Comparison of ENCODE assay signal across 25 cellular contexts in the genomic region with DNA sequence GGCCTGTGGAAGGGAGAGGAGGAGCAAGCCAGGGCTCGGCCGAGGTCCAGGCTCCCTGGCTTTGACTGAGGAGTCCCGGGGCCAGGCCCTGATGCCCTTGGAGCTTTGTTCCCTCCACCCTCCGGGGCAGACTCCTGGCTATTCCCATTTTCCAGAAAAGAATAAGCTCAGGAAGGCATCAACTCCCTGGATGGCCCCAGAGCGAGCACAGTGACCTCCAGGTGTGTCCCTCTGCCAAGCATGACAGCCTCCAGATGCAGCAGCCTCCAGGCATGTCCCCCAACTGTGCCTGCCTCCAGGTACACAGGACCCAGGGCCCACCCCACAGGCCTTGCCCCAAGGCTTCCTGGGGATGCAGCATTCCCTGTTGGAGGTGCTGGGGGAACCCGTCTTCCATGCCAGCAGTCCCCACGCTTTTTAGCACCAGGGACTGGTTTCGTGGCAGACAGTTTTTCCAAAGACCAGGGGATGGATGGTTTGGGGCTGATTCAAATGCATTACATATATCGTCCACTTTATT. TPM values are rescaled to one million over a fixed set of nuclear protein-coding genes. Genes with fewer than 3 reads are reported as not detected.
DNase-seq lines count a peak whose midpoint lies in the region; ATAC-seq, FAIRE-seq and TF ChIP-seq lines count a peak whose summit lies in the region.
"Had no signal": no experiment of that assay in that cellular context is flagged by ENCODE, and none has a peak within 500 bp of the region (broad histone marks: within the 10 kb centered on the region; RNA-seq: fewer than 3 reads in every experiment).

No MANE protein-coding gene starts in this region.

- H2BK15ac ChIP-seq in H1 (ENCODE audit: low read length): no peak overlapping the region
- H2BK15ac ChIP-seq in neuronal stem cell (ENCODE audit: low read length): no peak overlapping the region

- H3K4me3 ChIP-seq in H1 (ENCODE audit: extremely low read depth in 1 of 4, insufficient read depth in 2 of 4, low read depth in 3 of 4, low read length in 4 of 4): no peak overlapping the region
- H3K4me3 ChIP-seq in neuronal stem cell (ENCODE audit: low read length in 2 of 2): no peak overlapping the region
- H3K4me3 ChIP-seq: A549; BLaER1 treated with 17β-estradiol and CSF1 and Interleukin-3, amounts not matched to agents 10 nM and 100 nM had no signal

- H2AK5ac ChIP-seq in H1 (ENCODE audit: low read depth, low read length) (no peak overlapping the region), neuronal stem cell (ENCODE audit: low read depth, low read length) (no peak overlapping the region)

- H3K4ac ChIP-seq in H1 (replicated peaks; ENCODE audit: insufficient read length, low read depth, low read length) (no peak overlapping the region), neuronal stem cell (ENCODE audit: low read length) (no peak overlapping the region)

- no peaks in the 10 kb centered on the region for H3K79me2 ChIP-seq in H1 (ENCODE audit: control insufficient read depth in 1 of 2, insufficient read depth in 2 of 2, low read length in 2 of 2)

- no peak overlapping the region for H3K18ac ChIP-seq in H1 (ENCODE audit: extremely low read depth, low read length)
- peak overlapping the region; percentile 20 for H3K18ac ChIP-seq in neuronal stem cell (ENCODE audit: low read length)

- H3K4me1 ChIP-seq in H1 (replicated peaks in 1 of 4; ENCODE audit: control insufficient read depth in 3 of 4, insufficient read depth in 4 of 4, low read length in 3 of 4) (peaks cover 0 to 3% (median 1%) of the 10 kb centered on the region in 4 experiments; a peak in 3 of 7 replicates), neuronal stem cell (ENCODE audit: control insufficient read depth in 2 of 2, insufficient read depth in 1 of 2, low read depth in 1 of 2, low read length in 2 of 2) (peaks cover 0 to 25% of the 10 kb centered on the region in 2 donors)
- H3K4me1 ChIP-seq: A549; BE2C; BLaER1 treated with 17β-estradiol and CSF1 and Interleukin-3, amounts not matched to agents 10 nM and 100 nM had no signal

- no peak for FAIRE-seq in H1 (lab: Jason Lieb, UNC)
- FAIRE-seq: A549, D721Med, GM12891, GM18507 had no signal

- no peak for TF ChIP-seq POLR2A in H1 (IDR thresholded peaks at IDR 0.05; ENCODE audit: control extremely low read depth in 1 of 2, low read depth in 2 of 2, low read length in 2 of 2)

- H3K23ac ChIP-seq in H1 (ENCODE audit: insufficient read length) (no peak overlapping the region), neuronal stem cell (ENCODE audit: low read depth, low read length, poor library complexity) (no peak overlapping the region)

- no peak overlapping the region for H3K4me2 ChIP-seq in H1 (ENCODE audit: insufficient read depth in 1 of 2, low read depth in 2 of 2, low read length in 2 of 2)
- H3K4me2 ChIP-seq in neuronal stem cell (ENCODE audit: insufficient read depth, low read length, poor library complexity, severe bottlenecking): no peak overlapping the region
- H3K4me2 ChIP-seq: A549; BLaER1 treated with 17β-estradiol and CSF1 and Interleukin-3, amounts not matched to agents 10 nM and 100 nM had no signal

- H2BK12ac ChIP-seq in H1 (ENCODE audit: low read depth, low read length) (no peak overlapping the region), neuronal stem cell (ENCODE audit: low read length) (peak overlapping the region; percentile 14)

- peak; percentile 19 for DNase-seq in Right ventricle myocardium superior
- DNase-seq in left ventricle myocardium superior: no peak
- no peak for DNase-seq in H1 (ENCODE audit: low read depth in 1 of 2, low spot score in 2 of 2)
- DNase-seq in neuronal stem cell (ENCODE audit: low spot score): no peak
- DNase-seq in GM10248 (ENCODE audit: extremely low spot score): no peak
- DNase-seq in NCI-H226: no peak
- DNase-seq: 8988T; ACHN; AML-193; BE2C; CD4-positive, alpha-beta T cell; DMS 273 treated with DMSO at 0.1 percent for 48 hours; DMS79; EL; GDM1; GOT3; H7; HCEC 1CT had no signal

- ATAC-seq in Right ventricle myocardium superior (ENCODE audit: poor library complexity): no peak
- no peak for ATAC-seq in left ventricle myocardium superior
- ATAC-seq: A549 had no signal

- H3K27me3 ChIP-seq in H1 (replicated peaks in 1 of 4; ENCODE audit: control insufficient read depth in 3 of 4, extremely low read depth in 1 of 4, insufficient read depth in 3 of 4, low read length in 3 of 4): peaks cover 0 to 2% (median under 1%) of the 10 kb centered on the region in 4 experiments; a peak in 1 of 7 replicates
- H3K27me3 ChIP-seq in neuronal stem cell (ENCODE audit: control insufficient read depth in 3 of 3, insufficient read depth in 3 of 3, low read depth in 1 of 3, low read length in 3 of 3): peaks cover 0 to 44% (median 0%) of the 10 kb centered on the region in 3 experiments

- H3K27ac ChIP-seq in H1 (ENCODE audit: low read depth, low read length) (no peak overlapping the region), neuronal stem cell (replicated peaks; ENCODE audit: low read length) (no peak overlapping the region)
- H3K27ac ChIP-seq: A549; BLaER1 treated with 17β-estradiol and CSF1 and Interleukin-3, amounts not matched to agents 10 nM and 100 nM had no signal

- intact Hi-C loops in Right ventricle myocardium superior (cut with DNase I): no loop called here
- intact Hi-C loops in left ventricle myocardium superior (cut with micrococcal nuclease): no loop called here

- H2BK120ac ChIP-seq in H1 (replicated peaks; ENCODE audit: low read depth, low read length) (no peak overlapping the region), neuronal stem cell (ENCODE audit: low read depth, low read length) (peak overlapping the region; percentile 19)

- H3K9ac ChIP-seq in H1 (replicated peaks in 1 of 4; ENCODE audit: extremely low read depth in 1 of 4, low read depth in 3 of 4, low read length in 3 of 4) (no peak overlapping the region), neuronal stem cell (ENCODE audit: low read depth, low read length, poor library complexity) (no peak overlapping the region)
- H3K9ac ChIP-seq: BLaER1 treated with 17β-estradiol and CSF1 and Interleukin-3, amounts not matched to agents 10 nM and 100 nM had no signal

- no peaks in the 10 kb centered on the region for H3K23me2 ChIP-seq in H1 (ENCODE audit: low read depth, low read length)

- CTCF ChIA-PET in H1 (lab: Charles Lee; ENCODE audit: partially characterized antibody) (interaction anchor here (0.7 to 3.0 kb wide), 3 partner anchors 14 to 184 kb away, joined by 3 to 8 read pairs (median 4); no protein-coding TSS in a partner anchor), GM10248 (lab: Yijun Ruan, JAX) (no interaction called here)

- H2BK5ac ChIP-seq in H1 (ENCODE audit: low read depth, low read length): no peak overlapping the region
- no peak overlapping the region for H2BK5ac ChIP-seq in neuronal stem cell (ENCODE audit: low read length)

- H3K56ac ChIP-seq in H1 (replicated peaks; ENCODE audit: insufficient read length, low read depth, low read length): no peak overlapping the region

- no peaks in the 10 kb centered on the region for H3K9me3 ChIP-seq in H1 (ENCODE audit: insufficient read depth in 2 of 2, low read depth in 1 of 2, low read length in 1 of 2)
- peaks cover 3 to 4% of the 10 kb centered on the region in 2 donors for H3K9me3 ChIP-seq in neuronal stem cell (replicated peaks in 1 of 2; ENCODE audit: control insufficient read depth in 2 of 2, insufficient read depth in 1 of 2, low read depth in 1 of 2, low read length in 2 of 2)
- H3K9me3 ChIP-seq: A549; BE2C; BLaER1 treated with 17β-estradiol and CSF1 and Interleukin-3, amounts not matched to agents 10 nM and 100 nM had no signal

- TF ChIP-seq CTCF in H1 (IDR thresholded peaks at IDR 0.05; ENCODE audit: control extremely low read depth in 1 of 3, insufficient read depth in 1 of 3, low read depth in 1 of 3, low read length in 3 of 3) (no peak), GM10248 (IDR thresholded peaks at IDR 0.05; ENCODE audit: control extremely low read depth, extremely low read depth, low read depth, missing control alignments) (no peak)

- H3K36me3 ChIP-seq in H1 (ENCODE audit: control insufficient read depth in 2 of 4, insufficient read depth in 4 of 4, low read length in 3 of 4) (no peaks in the 10 kb centered on the region), neuronal stem cell (replicated peaks in 1 of 2; ENCODE audit: control insufficient read depth in 2 of 2, insufficient read depth in 2 of 2, low read length in 2 of 2) (no peaks in the 10 kb centered on the region)
- H3K36me3 ChIP-seq: BE2C; BLaER1 treated with 17β-estradiol and CSF1 and Interleukin-3, amounts not matched to agents 10 nM and 100 nM had no signal

- H4K8ac ChIP-seq in H1 (ENCODE audit: extremely low read depth, insufficient read depth, low read length) (peak overlapping the region; percentile 65; the same call in 1 of the 2 replicates), neuronal stem cell (ENCODE audit: low read depth, low read length) (no peak overlapping the region)

- no peak for TF ChIP-seq EP300 in H1 (IDR thresholded peaks at IDR 0.05; ENCODE audit: borderline replicate concordance in 1 of 2, low read depth in 2 of 2, low read length in 2 of 2)

- no peak overlapping the region for H3K14ac ChIP-seq in H1 (ENCODE audit: insufficient read length)
- H3K14ac ChIP-seq in neuronal stem cell (ENCODE audit: low read length): no peak overlapping the region

- POLR2A ChIA-PET in H1 (lab: Charles Lee; ENCODE audit: partially characterized antibody): interaction anchor here (0.9 kb wide), 1 partner anchor 9 kb away, joined by 5 read pairs; no protein-coding TSS in a partner anchor
- POLR2A ChIA-PET in GM10248 (lab: Yijun Ruan, JAX): no interaction called here

- H2AFZ ChIP-seq in H1 (ENCODE audit: low read length): no peak overlapping the region
- no peak overlapping the region for H2AFZ ChIP-seq in neuronal stem cell (ENCODE audit: low read length)

- H3K79me1 ChIP-seq in H1 (ENCODE audit: low read depth, low read length): no peaks in the 10 kb centered on the region
- peaks cover 5% of the 10 kb centered on the region for H3K79me1 ChIP-seq in neuronal stem cell (ENCODE audit: low read depth, low read length)

- H4K20me1 ChIP-seq in H1 (replicated peaks in 1 of 2; ENCODE audit: control insufficient read depth in 1 of 2, insufficient read depth in 2 of 2, low read length in 2 of 2): no peaks in the 10 kb centered on the region

- TF ChIP-seq RAD21 in H1 (IDR thresholded peaks at IDR 0.05 in 1 of 2, conservative IDR thresholded peaks at IDR 0.05 in 1 of 2; ENCODE audit: low read depth in 2 of 2, low read length in 2 of 2): no peak

- H4K5ac ChIP-seq in H1 (ENCODE audit: insufficient read length, low read depth, low read length): no peak overlapping the region

- WGBS in H1 (ENCODE audit: extremely low coverage in 1 of 2, insufficient coverage in 1 of 2, insufficient read length in 1 of 2, insufficient replicate concordance in 2 of 2, low coverage in 1 of 2, low lambda C conversion rate in 2 of 2, missing lambda C conversion rate in 1 of 2), 2 experiments: 89% methylated on average over 9 of the region's 9 CpGs; no CpG with 5 or more reads in 1 of the 2 experiments
- WGBS in neuronal stem cell (ENCODE audit: extremely low coverage in 2 of 2, insufficient read length in 2 of 2, insufficient replicate concordance in 1 of 2), 2 donors: no CpG with 5 or more reads among the region's 9 CpGs

- H2BK20ac ChIP-seq in H1 (ENCODE audit: low read length): no peak overlapping the region

- H4K91ac ChIP-seq in H1 (replicated peaks; ENCODE audit: insufficient read length, low read length) (no peak overlapping the region), neuronal stem cell (ENCODE audit: low read depth, low read length, poor library complexity) (no peak overlapping the region)

RNA-seq across cellular contexts. Expression of a gene that starts 15.7 kb away (rescaled TPM):
- total RNA-seq in Right ventricle myocardium superior: 0.89 TPM
- 1.7 TPM for total RNA-seq in left ventricle myocardium superior
- 20.0 and 20.7 TPM in 2 replicates for total RNA-seq in H1 (2021; fragmentation: NEBNext Ultra II Directional; extraction: Animal tissue kit (Norgen Biotek cat#: 25700))
- 18.3 and 25.0 TPM in 2 replicates for polyA plus RNA-seq in H1 (2011; rRNA removed)
- 20.5 TPM for polyA plus RNA-seq in H1 (2011; cell fraction: cytosol; rRNA removed)
- 55.6 TPM for polyA plus RNA-seq in H1 (2011; cell fraction: nucleus; rRNA removed)
- polyA plus RNA-seq in H1 (2012, experiment 1 of 2): 11.4 to 18.1 TPM (median 16.6 TPM) in 4 replicates
- polyA plus RNA-seq in H1 (2012, experiment 2 of 2): 15.7 TPM
- polyA plus RNA-seq in H1 (2013, experiment 1 of 2): 8.9 TPM
- 7.8 TPM for polyA plus RNA-seq in H1 (2013, experiment 2 of 2)
- polyA minus RNA-seq in H1 (2011; rRNA and poly(A)+ RNA removed): 32.5 and 33.4 TPM in 2 replicates
- polyA minus RNA-seq in H1 (2011; cell fraction: cytosol; rRNA and poly(A)+ RNA removed): 10.1 TPM
- 24.2 TPM for polyA minus RNA-seq in H1 (2011; cell fraction: nucleus; rRNA and poly(A)+ RNA removed)
- polyA plus RNA-seq in neuronal stem cell (2013, experiment 1 of 2): 1.5 TPM
- polyA plus RNA-seq in neuronal stem cell (2013, experiment 2 of 2): 1.4 TPM
- total RNA-seq: CD8-positive, alpha-beta memory T cell had no signal
- polyA plus RNA-seq: CD14-positive monocyte had no signal
